In the genomic region with DNA sequence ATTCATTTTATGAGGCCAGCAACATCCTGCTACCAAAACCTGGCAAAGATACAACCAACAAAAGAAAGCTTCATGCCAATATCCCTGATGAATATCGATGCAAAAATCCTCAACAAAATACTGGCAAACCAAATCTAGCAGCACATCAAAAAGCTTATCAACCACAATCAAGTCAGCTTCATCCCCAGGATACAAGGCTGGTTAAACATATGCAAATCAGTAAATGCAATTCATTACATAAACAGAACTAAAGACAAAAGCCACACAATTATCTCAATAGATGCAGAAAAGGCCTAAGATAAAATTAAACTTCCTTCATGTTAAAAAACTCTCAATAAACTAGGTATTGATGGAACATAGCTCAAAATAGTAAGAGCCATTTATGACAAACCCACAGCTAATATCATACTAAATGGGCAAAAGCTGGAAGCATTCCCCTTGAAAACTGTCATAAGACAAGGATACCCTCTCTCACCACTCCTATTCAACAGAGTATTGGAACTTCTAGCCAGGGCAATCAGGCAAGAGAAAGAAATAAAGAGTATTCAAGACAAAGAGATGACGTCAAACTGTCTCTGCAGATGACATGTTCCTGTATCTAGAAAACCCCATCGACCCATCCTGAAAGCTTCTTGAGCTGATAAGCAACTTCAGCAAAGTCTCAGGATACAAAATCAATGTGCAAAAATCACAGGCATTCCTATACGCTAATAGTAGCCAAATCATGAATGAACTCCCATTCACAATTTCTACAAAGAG, we compare ENCODE assay signal across 6 cellular contexts. TPM values are rescaled to one million over a fixed set of nuclear protein-coding genes. Genes with fewer than 3 reads are reported as not detected.
A peak's percentile ranks its signal among the peaks of the same experiment; 100 is the strongest.
DNase-seq lines count a peak whose midpoint lies in the region; ATAC-seq, FAIRE-seq and TF ChIP-seq lines count a peak whose summit lies in the region.
"Not testable (repeated sequence)": the region's sequence is repeated elsewhere in the genome, so short reads cannot be mapped to it uniquely, and the experiment has no call there.

No MANE protein-coding gene starts in this region.

- DNase-seq in OCI-LY7 (ENCODE audit: low spot score); HepG2 (ENCODE audit: low spot score); stimulated activated naive B cell treated with anti-CD40 and anti-IgM and Interleukin-4, amounts not matched to agents 10 μg/mL and 1 μg/mL and 100 μg/mL, for 72 hours: not testable (repeated sequence)

- not testable (repeated sequence) for FAIRE-seq in HepG2 (lab: Jason Lieb, UNC)

- not testable (repeated sequence) for H3K9me2 ChIP-seq in DOHH2 (replicated peaks; ENCODE audit: control insufficient read depth, low read length); OCI-LY7 (ENCODE audit: insufficient read depth, low read length)

- TF ChIP-seq POLR2A in HepG2 (IDR thresholded peaks at IDR 0.05; ENCODE audit: insufficient read depth in 1 of 2, low read depth in 2 of 2, low read length in 2 of 2) = not testable (repeated sequence)

- H3K9ac ChIP-seq in BLaER1 treated with 17β-estradiol and CSF1 and Interleukin-3, amounts not matched to agents 10 nM and 100 nM; HepG2 (ENCODE audit: insufficient read depth, low read depth, low read length): not testable (repeated sequence)

- not testable (repeated sequence) for BruUV-seq in OCI-LY7 (replicated peaks; lab: Mats Ljungman, UMichigan); HepG2 (replicated peaks; lab: Mats Ljungman, UMichigan)

- TF ChIP-seq CTCF in DOHH2 (IDR thresholded peaks at IDR 0.05; ENCODE audit: low read depth, low read length, poor library complexity, severe bottlenecking); OCI-LY7 (conservative IDR thresholded peaks at IDR 0.05; ENCODE audit: low read length); VCaP (conservative IDR thresholded peaks at IDR 0.05); HepG2 (CRISPR knock-in tag; IDR thresholded peaks at IDR 0.05): not testable (repeated sequence)

- in situ Hi-C loops in HepG2 (cut with HindIII; ENCODE audit: extremely low pct_ligation_motif_present, low pct_unique_long_range_greater_than_20kb) = not testable (repeated sequence)

- peaks cover 36 to 54% of the 10 kb centered on the region in 2 donors for H3K4me1 Mint-ChIP-seq in stimulated activated naive B cell treated with anti-CD40 and anti-IgM and Interleukin-4, amounts not matched to agents 10 μg/mL and 1 μg/mL and 100 μg/mL, for 72 hours

- H3K9me3 ChIP-seq in BLaER1 treated with 17β-estradiol and CSF1 and Interleukin-3, amounts not matched to agents 10 nM and 100 nM (replicated peaks in 1 of 11) = peaks cover 21 to 38% (median 31%) of the 10 kb centered on the region in 11 experiments; a peak in 21 of 22 replicates
- peaks cover 15% of the 10 kb centered on the region; the same call in 1 of the 2 replicates for H3K9me3 ChIP-seq in DOHH2 (ENCODE audit: control insufficient read depth, insufficient read depth, low read length)
- not testable (repeated sequence) for H3K9me3 ChIP-seq in OCI-LY7 (ENCODE audit: low read length); HepG2 (ENCODE audit: low read length)

- CTCF ChIA-PET in OCI-LY7 (lab: Charles Lee; ENCODE audit: unreplicated experiment); HepG2 (lab: Yijun Ruan, JAX; ENCODE audit: low intra/inter-chr PET ratio, low total read pairs): not testable (repeated sequence)

- H3K9me3 Mint-ChIP-seq in stimulated activated naive B cell treated with anti-CD40 and anti-IgM and Interleukin-4, amounts not matched to agents 10 μg/mL and 1 μg/mL and 100 μg/mL, for 72 hours = peaks cover 19 to 25% of the 10 kb centered on the region in 2 donors

- not testable (repeated sequence) for H2AFZ ChIP-seq in OCI-LY7 (ENCODE audit: low read length); HepG2 (ENCODE audit: low read length)

- WGBS in HepG2 (ENCODE audit: low lambda C conversion rate) = 2% methylated on average over 4 of the region's 4 CpGs

- H3K79me2 ChIP-seq in DOHH2 (ENCODE audit: control insufficient read depth, low read length); OCI-LY7 (ENCODE audit: insufficient read depth, low read depth, low read length); HepG2 (ENCODE audit: insufficient read depth, low read length): not testable (repeated sequence)

- peaks cover 40 to 53% of the 10 kb centered on the region in 2 donors for H3K36me3 Mint-ChIP-seq in stimulated activated naive B cell treated with anti-CD40 and anti-IgM and Interleukin-4, amounts not matched to agents 10 μg/mL and 1 μg/mL and 100 μg/mL, for 72 hours

- H4K20me1 ChIP-seq in BLaER1 treated with 17β-estradiol and CSF1 and Interleukin-3, amounts not matched to agents 10 nM and 100 nM; DOHH2 (ENCODE audit: control insufficient read depth, insufficient read depth, low read depth, low read length); OCI-LY7 (ENCODE audit: insufficient read depth, low read length); HepG2 (ENCODE audit: insufficient read depth, low read length): not testable (repeated sequence)

- intact Hi-C loops in OCI-LY7 (cut with micrococcal nuclease; ENCODE audit: unreplicated experiment); HepG2 (cut with micrococcal nuclease; ENCODE audit: unreplicated experiment): not testable (repeated sequence)

- not testable (repeated sequence) for H3K4me3 Mint-ChIP-seq in stimulated activated naive B cell treated with anti-CD40 and anti-IgM and Interleukin-4, amounts not matched to agents 10 μg/mL and 1 μg/mL and 100 μg/mL, for 72 hours

- not testable (repeated sequence) for ATAC-seq in HepG2; stimulated activated naive B cell treated with anti-CD40 and anti-IgM and Interleukin-4, amounts not matched to agents 10 μg/mL and 1 μg/mL and 100 μg/mL, for 72 hours (replicated peaks)

- H3K4me1 ChIP-seq in BLaER1 treated with 17β-estradiol and CSF1 and Interleukin-3, amounts not matched to agents 10 nM and 100 nM = peaks cover 0 to 14% (median 7%) of the 10 kb centered on the region in 10 experiments; a peak in 10 of 20 replicates
- H3K4me1 ChIP-seq in DOHH2 (ENCODE audit: control insufficient read depth, low read length) (peaks cover 73% of the 10 kb centered on the region), OCI-LY7 (ENCODE audit: insufficient read depth, low read length, poor library complexity, severe bottlenecking) (peaks cover 21% of the 10 kb centered on the region)
- not testable (repeated sequence) for H3K4me1 ChIP-seq in HepG2 (ENCODE audit: insufficient read depth, low read length)

- POLR2A ChIA-PET in OCI-LY7 (lab: Charles Lee) = interaction anchor here (0.8 to 2.1 kb wide), 6 partner anchors 11 to 35 kb away, joined by 3 to 21 read pairs (median 6); a partner anchor contains a TSS
- POLR2A ChIA-PET in HepG2 (lab: Yijun Ruan, JAX) = not testable (repeated sequence)

- TF ChIP-seq RAD21 in HepG2 (CRISPR knock-in tag; IDR thresholded peaks at IDR 0.05) = not testable (repeated sequence)

- not testable (repeated sequence) for H3K27me3 Mint-ChIP-seq in stimulated activated naive B cell treated with anti-CD40 and anti-IgM and Interleukin-4, amounts not matched to agents 10 μg/mL and 1 μg/mL and 100 μg/mL, for 72 hours

- H3K27ac ChIP-seq in BLaER1 treated with 17β-estradiol and CSF1 and Interleukin-3, amounts not matched to agents 10 nM and 100 nM; OCI-LY7 (ENCODE audit: low read depth, low read length, poor library complexity, severe bottlenecking); HepG2 (ENCODE audit: extremely low read length, insufficient read depth, low read length): not testable (repeated sequence)
- H3K27ac ChIP-seq in DOHH2 (ENCODE audit: low read depth, low read length) = peak overlapping the region; percentile 72
- peak overlapping the region; percentile 66 for H3K27ac ChIP-seq in VCaP

- not testable (repeated sequence) for H3K27me3 ChIP-seq in BLaER1 treated with 17β-estradiol and CSF1 and Interleukin-3, amounts not matched to agents 10 nM and 100 nM; DOHH2 (ENCODE audit: control insufficient read depth, low read length); HepG2 (ENCODE audit: control insufficient read depth in 1 of 2, insufficient read depth in 2 of 2, low read length in 2 of 2)

- peak overlapping the region in 7 of 11 experiments; percentile 20 to 54 (median 42); a peak in 9 of 22 replicates for H3K4me2 ChIP-seq in BLaER1 treated with 17β-estradiol and CSF1 and Interleukin-3, amounts not matched to agents 10 nM and 100 nM
- H3K4me2 ChIP-seq in DOHH2 (ENCODE audit: low read length) (peak overlapping the region; percentile 78), OCI-LY7 (ENCODE audit: low read length) (peak overlapping the region; percentile 26; the same call in 1 of the 2 replicates)
- not testable (repeated sequence) for H3K4me2 ChIP-seq in HepG2 (ENCODE audit: low read depth, low read length)

- H3K4me3 ChIP-seq in BLaER1 treated with 17β-estradiol and CSF1 and Interleukin-3, amounts not matched to agents 10 nM and 100 nM; OCI-LY7 (ENCODE audit: low read depth, low read length, poor library complexity, severe bottlenecking); HepG2 (replicated peaks in 1 of 3; ENCODE audit: insufficient read depth in 1 of 3, low read depth in 2 of 3, low read length in 3 of 3): not testable (repeated sequence)
- H3K4me3 ChIP-seq in DOHH2 (ENCODE audit: low read length) = peak overlapping the region; percentile 58

- H3K36me3 ChIP-seq in BLaER1 treated with 17β-estradiol and CSF1 and Interleukin-3, amounts not matched to agents 10 nM and 100 nM = peaks cover 0 to 42% (median 0%) of the 10 kb centered on the region in 11 experiments; a peak in 6 of 22 replicates
- H3K36me3 ChIP-seq in DOHH2 (ENCODE audit: control insufficient read depth, low read length); OCI-LY7 (ENCODE audit: insufficient read depth, low read length); HepG2 (replicated peaks in 1 of 2; ENCODE audit: control insufficient read depth in 1 of 2, insufficient read depth in 2 of 2, low read length in 2 of 2): not testable (repeated sequence)

- TF ChIP-seq EP300 in HepG2 (IDR thresholded peaks at IDR 0.05; ENCODE audit: low read depth in 2 of 2, low read length in 2 of 2); HepG2 (CRISPR knock-in tag; IDR thresholded peaks at IDR 0.05; ENCODE audit: borderline replicate concordance): not testable (repeated sequence)

- H3K27ac Mint-ChIP-seq in stimulated activated naive B cell treated with anti-CD40 and anti-IgM and Interleukin-4, amounts not matched to agents 10 μg/mL and 1 μg/mL and 100 μg/mL, for 72 hours = peak overlapping the region; percentile 21

- not testable (repeated sequence) for H3F3A ChIP-seq in DOHH2 (ENCODE audit: control insufficient read depth, insufficient read depth)

RNA-seq across cellular contexts. Expression of a gene that starts 35.0 kb away (rescaled TPM):
- total RNA-seq in OCI-LY7 (2014; rRNA removed; shearing (Covaris generic)) = 5.0 and 6.7 TPM in 2 replicates
- total RNA-seq in OCI-LY7 (2022) = 11.5 and 12.5 TPM in 2 replicates
- total RNA-seq in HepG2 (2016; rRNA removed; fragmentation: Illumina TruSeq; extraction: Trizol) = 1.0 and 1.4 TPM in 2 replicates
- 1.3 and 1.7 TPM in 2 replicates for total RNA-seq in HepG2 (2016; cell fraction: cytosol; rRNA removed; fragmentation: Illumina TruSeq; extraction: Trizol; ENCODE audit: low read depth)
- 0.45 and 1.3 TPM in 2 replicates for total RNA-seq in HepG2 (2016; cell fraction: insoluble cytoplasmic fraction; rRNA removed; fragmentation: Illumina TruSeq; extraction: Trizol)
- total RNA-seq in HepG2 (2016; cell fraction: membrane; rRNA removed; fragmentation: Illumina TruSeq; extraction: Trizol) = 1.1 TPM in 2 replicates
- total RNA-seq in HepG2 (2016; cell fraction: nucleus; rRNA removed; fragmentation: Illumina TruSeq; extraction: Trizol) = 0.75 and 1.7 TPM in 2 replicates
- polyA plus RNA-seq in HepG2 (2011; rRNA removed) = 0.74 and 1.2 TPM in 2 replicates
- polyA plus RNA-seq in HepG2 (2011; cell fraction: cytosol; rRNA removed) = 0.42 and 0.62 TPM in 2 replicates
- polyA plus RNA-seq in HepG2 (2011; cell fraction: nucleus; rRNA removed) = 0.43 and 0.62 TPM in 2 replicates
- polyA plus RNA-seq in HepG2 (2012) = 0.25 and 0.61 TPM in 2 replicates
- polyA plus RNA-seq in HepG2 (2016; cell fraction: cytosol; fragmentation: Illumina TruSeq; extraction: Trizol; ENCODE audit: low read depth) = 0.74 and 1.2 TPM in 2 replicates
- polyA plus RNA-seq in HepG2 (2016; cell fraction: insoluble cytoplasmic fraction; fragmentation: Illumina TruSeq; extraction: Trizol; ENCODE audit: low read depth) = 0.61 and 1.4 TPM in 2 replicates
- polyA plus RNA-seq in HepG2 (2016; cell fraction: membrane; fragmentation: Illumina TruSeq; extraction: Trizol; ENCODE audit: low read depth) = 0.98 and 1.2 TPM in 2 replicates
- polyA plus RNA-seq in HepG2 (2016; cell fraction: nucleus; fragmentation: Illumina TruSeq; extraction: Trizol; ENCODE audit: insufficient read depth, low read depth) = 0.56 and 0.72 TPM in 2 replicates
- polyA minus RNA-seq in HepG2 (2011; rRNA and poly(A)+ RNA removed; ENCODE audit: low replicate concordance) = 2.8 and 13.1 TPM in 2 replicates
- 0.40 TPM in 1 of 2 replicates, not detected in the other for polyA minus RNA-seq in HepG2 (2011; cell fraction: cytosol; rRNA and poly(A)+ RNA removed)
- 4.0 and 4.7 TPM in 2 replicates for polyA minus RNA-seq in HepG2 (2011; cell fraction: nucleus; rRNA and poly(A)+ RNA removed)
